In genomic region chr7:129367349-129367699, GRCh38 we compare ENCODE assay signal across 11 cellular contexts.
DNase-seq lines count a peak whose midpoint lies in the region; ATAC-seq and TF ChIP-seq lines count a peak whose summit lies in the region.
"Had no signal": no experiment of that assay in that cellular context is flagged by ENCODE, and none has a peak within 500 bp of the region (broad histone marks: within the 10 kb centered on the region; RNA-seq: fewer than 3 reads in every experiment).

No MANE protein-coding gene starts in this region.

- intact Hi-C loops in activated T-helper 2 cell treated with anti-CD3 and anti-CD28 coated beads, Interferon-gamma antibody, Interleukin-2, Interleukin-4, amounts not matched to agents 10 μg/mL and 5 μg/mL and 100 μg/mL, durations not matched to agents 14 hours and 24 hours and 36 hours (cut with micrococcal nuclease) = loop anchor here (1.0 to 10.0 kb wide), 2 partner anchors 72 to 247 kb away; partner anchors contain the start of gene NRF1
- intact Hi-C loops in right lobe of liver (cut with DNase I) = loop anchor here (5.0 kb wide), 1 partner anchor 105 kb away; no protein-coding TSS in a partner anchor

- no peak for DNase-seq in CD4-positive, CD25-positive, alpha-beta regulatory T cell
- DNase-seq in activated T-helper 2 cell treated with anti-CD3 and anti-CD28 coated beads, Interferon-gamma antibody, Interleukin-2, Interleukin-4, amounts not matched to agents 10 μg/mL and 5 μg/mL and 100 μg/mL, durations not matched to agents 14 hours and 24 hours and 36 hours (ENCODE audit: low spot score) = no peak
- DNase-seq in hippocampal formation (lab: John Stamatoyannopoulos, UW) (no peak), right lobe of liver (no peak), hepatic stellate cell (ENCODE audit: low spot score) (no peak)

- peak overlapping the region in 3 of 4 donors; percentile 77 to 92 (median 81) for H3K4me3 Mint-ChIP-seq in CD4-positive, CD25-positive, alpha-beta regulatory T cell
- no peak overlapping the region for H3K4me3 Mint-ChIP-seq in activated T-helper 2 cell treated with anti-CD3 and anti-CD28 coated beads, Interferon-gamma antibody, Interleukin-2, Interleukin-4, amounts not matched to agents 10 μg/mL and 5 μg/mL and 100 μg/mL, durations not matched to agents 14 hours and 24 hours and 36 hours (ENCODE audit: low read depth)

- no peak for ATAC-seq in CD4-positive, CD25-positive, alpha-beta regulatory T cell (ENCODE audit: low read depth in 2 of 2)
- ATAC-seq in right lobe of liver = no peak
- ATAC-seq in GM21526 (IDR thresholded peaks at IDR 0.05; ENCODE audit: low FRiP score, unreplicated experiment) = no peak

- peaks cover 2 to 28% (median 20%) of the 10 kb centered on the region in 4 donors for H3K4me1 Mint-ChIP-seq in CD4-positive, CD25-positive, alpha-beta regulatory T cell
- peaks cover 30% of the 10 kb centered on the region for H3K4me1 Mint-ChIP-seq in activated T-helper 2 cell treated with anti-CD3 and anti-CD28 coated beads, Interferon-gamma antibody, Interleukin-2, Interleukin-4, amounts not matched to agents 10 μg/mL and 5 μg/mL and 100 μg/mL, durations not matched to agents 14 hours and 24 hours and 36 hours (ENCODE audit: low read depth)

- H3K27ac ChIP-seq in CD4-positive, CD25-positive, alpha-beta regulatory T cell (ENCODE audit: insufficient read depth, low read length, poor library complexity, severe bottlenecking) = peak overlapping the region; percentile 41
- no peak overlapping the region for H3K27ac ChIP-seq in HEK293 (ENCODE audit: extremely low read depth, low read depth, low read length)
- peak overlapping the region; percentile 59 for H3K27ac ChIP-seq in muscle layer of duodenum (ENCODE audit: low read length)
- H3K27ac ChIP-seq in right lobe of liver = no peak overlapping the region
- H3K27ac ChIP-seq: WERI-Rb-1 had no signal

- H3K27me3 ChIP-seq in CD4-positive, CD25-positive, alpha-beta regulatory T cell (ENCODE audit: control insufficient read depth, insufficient read depth, low read length) = no peaks in the 10 kb centered on the region
- H3K27me3 ChIP-seq in muscle layer of duodenum (ENCODE audit: low read depth, low read length) (no peaks in the 10 kb centered on the region), right lobe of liver (no peaks in the 10 kb centered on the region)
- H3K27me3 ChIP-seq: tibial nerve had no signal

- no peak for TF ChIP-seq POLR2A in right lobe of liver (IDR thresholded peaks at IDR 0.05)

- no peaks in the 10 kb centered on the region for H3K9me3 ChIP-seq in CD4-positive, CD25-positive, alpha-beta regulatory T cell (ENCODE audit: control insufficient read depth in 2 of 2, low read length in 2 of 2)
- H3K9me3 ChIP-seq in HEK293 (ENCODE audit: control insufficient read depth, insufficient read depth, low read depth, low read length) (no peaks in the 10 kb centered on the region), muscle layer of duodenum (ENCODE audit: control insufficient read depth in 1 of 2, low read length in 2 of 2) (no peaks in the 10 kb centered on the region), right lobe of liver (no peaks in the 10 kb centered on the region)
- H3K9me3 ChIP-seq: tibial nerve had no signal

- POLR2A ChIA-PET in HEK293 (lab: Yijun Ruan, JAX) = interaction anchor here (1.0 kb wide), 2 partner anchors 67 to 149 kb away, joined by 3 to 4 read pairs; partner anchors contain the start of gene STRIP2

- no peaks in the 10 kb centered on the region for H3K9me3 Mint-ChIP-seq in CD4-positive, CD25-positive, alpha-beta regulatory T cell
- no peaks in the 10 kb centered on the region for H3K9me3 Mint-ChIP-seq in activated T-helper 2 cell treated with anti-CD3 and anti-CD28 coated beads, Interferon-gamma antibody, Interleukin-2, Interleukin-4, amounts not matched to agents 10 μg/mL and 5 μg/mL and 100 μg/mL, durations not matched to agents 14 hours and 24 hours and 36 hours
- H3K9me3 Mint-ChIP-seq: activated naive CD8-positive, alpha-beta T cell treated with anti-CD3 and anti-CD28 coated beads, Interleukin-2, amount 50 U/mL, for 24 hours had no signal

- H3K36me3 Mint-ChIP-seq in CD4-positive, CD25-positive, alpha-beta regulatory T cell = no peaks in the 10 kb centered on the region
- H3K36me3 Mint-ChIP-seq in activated T-helper 2 cell treated with anti-CD3 and anti-CD28 coated beads, Interferon-gamma antibody, Interleukin-2, Interleukin-4, amounts not matched to agents 10 μg/mL and 5 μg/mL and 100 μg/mL, durations not matched to agents 14 hours and 24 hours and 36 hours (ENCODE audit: low read depth) = no peaks in the 10 kb centered on the region

- peak overlapping the region in 2 of 3 donors; percentile 54 to 71 for H3K27ac Mint-ChIP-seq in CD4-positive, CD25-positive, alpha-beta regulatory T cell
- peak overlapping the region; percentile 86 for H3K27ac Mint-ChIP-seq in activated T-helper 2 cell treated with anti-CD3 and anti-CD28 coated beads, Interferon-gamma antibody, Interleukin-2, Interleukin-4, amounts not matched to agents 10 μg/mL and 5 μg/mL and 100 μg/mL, durations not matched to agents 14 hours and 24 hours and 36 hours

- CTCF ChIA-PET in HEK293 (lab: Yijun Ruan, JAX) = interaction anchor here (0.6 to 4.5 kb wide), 55 partner anchors 8 to 995 kb away, joined by 3 to 74 read pairs (median 4); no protein-coding TSS in a partner anchor

- no peaks in the 10 kb centered on the region for H3K36me3 ChIP-seq in CD4-positive, CD25-positive, alpha-beta regulatory T cell (ENCODE audit: control insufficient read depth, insufficient read depth, low read length)
- H3K36me3 ChIP-seq in HEK293 (ENCODE audit: control insufficient read depth in 2 of 2, insufficient read depth in 1 of 2, low read length in 2 of 2) = no peaks in the 10 kb centered on the region
- H3K36me3 ChIP-seq in muscle layer of duodenum (ENCODE audit: control insufficient read depth in 1 of 2, insufficient read depth in 2 of 2, low read length in 2 of 2) = no peaks in the 10 kb centered on the region
- H3K36me3 ChIP-seq in right lobe of liver = no peaks in the 10 kb centered on the region
- H3K36me3 ChIP-seq: tibial nerve, WERI-Rb-1 had no signal

- H3K4me3 ChIP-seq in CD4-positive, CD25-positive, alpha-beta regulatory T cell (ENCODE audit: low read depth, low read length) = no peak overlapping the region
- no peak overlapping the region for H3K4me3 ChIP-seq in HEK293 (ENCODE audit: low read depth, low read length)
- no peak overlapping the region for H3K4me3 ChIP-seq in muscle layer of duodenum (ENCODE audit: low read depth in 1 of 2, low read length in 2 of 2)
- no peak overlapping the region for H3K4me3 ChIP-seq in right lobe of liver

- WGBS in right lobe of liver (ENCODE audit: insufficient coverage, low coverage, low lambda C conversion rate, missing lambda C conversion rate) = 80% methylated on average over 1 of the region's 1 CpG

- H3K27me3 Mint-ChIP-seq in CD4-positive, CD25-positive, alpha-beta regulatory T cell = no peaks in the 10 kb centered on the region
- no peaks in the 10 kb centered on the region for H3K27me3 Mint-ChIP-seq in activated T-helper 2 cell treated with anti-CD3 and anti-CD28 coated beads, Interferon-gamma antibody, Interleukin-2, Interleukin-4, amounts not matched to agents 10 μg/mL and 5 μg/mL and 100 μg/mL, durations not matched to agents 14 hours and 24 hours and 36 hours (ENCODE audit: low read depth)
- H3K27me3 Mint-ChIP-seq: activated naive CD8-positive, alpha-beta T cell treated with anti-CD3 and anti-CD28 coated beads, Interleukin-2, amount 50 U/mL, for 24 hours had no signal

- TF ChIP-seq CTCF in HEK293 (tag by site-specific recombination; IDR thresholded peaks at IDR 0.05) = no peak
- TF ChIP-seq CTCF in right lobe of liver (IDR thresholded peaks at IDR 0.05) = no peak

- H3K4me1 ChIP-seq in CD4-positive, CD25-positive, alpha-beta regulatory T cell (ENCODE audit: control insufficient read depth, insufficient read depth, low read length, poor library complexity, severe bottlenecking) = peaks cover 18% of the 10 kb centered on the region
- H3K4me1 ChIP-seq in HEK293 (ENCODE audit: control insufficient read depth, insufficient read depth, low read length) = 0 out of 2 replicates have a peak, but pooled peaks cover 4% of the 10 kb centered on the region
- peaks cover 0 to 10% of the 10 kb centered on the region in 2 donors for H3K4me1 ChIP-seq in muscle layer of duodenum (ENCODE audit: control insufficient read depth in 1 of 2, insufficient read depth in 2 of 2, low read length in 2 of 2)
- H3K4me1 ChIP-seq in right lobe of liver = no peaks in the 10 kb centered on the region

TF ChIP-seq in HEK293, 187 proteins besides CTCF, POLR2A, EP300 and RAD21:
- TF ChIP-seq ZNF335 (tag by site-specific recombination; conservative IDR thresholded peaks at IDR 0.05) = peak; percentile 84
- TF ChIP-seq ZNF155 (tag by site-specific recombination; IDR thresholded peaks at IDR 0.05) = no peak
- no peak for TF ChIP-seq ZNF600 (tag by site-specific recombination; IDR thresholded peaks at IDR 0.05)
- TF ChIP-seq ZNF558 (tag by site-specific recombination; IDR thresholded peaks at IDR 0.05) = no peak
- no peak for TF ChIP-seq SALL2 (tag by site-specific recombination; IDR thresholded peaks at IDR 0.05; ENCODE audit: borderline replicate concordance)
TF ChIP-seq in HEK293: peak in this region for 1.

Comparison
In these comparisons a context has a peak if more than half of its experiments do, and no peak if none do; other contexts are left out.
1. H3K27ac ChIP-seq: peak in CD4-positive, CD25-positive, alpha-beta regulatory T cell (single experiment) and muscle layer of duodenum (single experiment); none in HEK293 (single experiment) and right lobe of liver (0 of 3).